In the genomic region with DNA sequence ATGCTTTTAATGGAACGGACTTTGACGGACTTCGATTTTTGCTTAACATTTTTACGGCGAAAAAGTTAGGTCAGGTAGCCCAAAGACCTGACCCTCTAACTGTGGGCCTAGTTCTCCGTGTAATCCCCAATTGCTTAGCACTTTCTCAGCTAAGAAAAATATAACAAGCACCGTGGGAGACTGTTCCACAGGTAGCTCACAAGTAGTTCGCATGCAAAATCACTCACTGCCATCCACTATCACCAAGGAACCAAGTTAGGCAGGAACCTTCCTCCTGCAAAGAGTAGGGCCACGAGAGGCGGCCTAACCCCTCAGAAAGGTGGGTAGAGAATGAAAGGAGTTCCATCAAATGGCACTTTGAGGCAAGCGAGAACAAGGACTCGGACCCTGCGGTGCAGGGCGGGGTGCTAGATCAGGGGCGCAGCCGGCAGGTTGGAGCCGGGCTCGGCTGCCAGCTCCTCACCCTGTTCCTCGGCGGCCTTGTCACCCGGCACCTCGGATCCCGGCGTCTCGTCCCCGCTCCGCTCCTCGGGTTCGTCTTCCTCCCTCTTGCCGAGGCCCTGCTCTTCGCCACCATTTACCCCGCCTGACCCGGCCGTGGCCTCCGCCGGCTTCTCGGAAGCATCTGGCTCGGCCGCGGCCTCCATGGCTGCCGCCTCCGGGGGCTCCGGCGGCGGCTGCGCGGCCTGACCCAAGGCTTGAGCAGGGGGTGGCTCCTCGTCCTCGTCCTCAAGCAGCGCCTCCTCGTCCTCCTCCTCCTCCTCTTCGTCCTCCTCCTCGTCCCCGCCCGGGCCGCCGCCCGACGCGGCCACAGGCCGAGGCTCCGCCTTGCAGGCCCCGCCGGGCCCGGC, we compare ENCODE assay signal across 8 cellular contexts. TPM values are rescaled to one million over a fixed set of nuclear protein-coding genes. Genes with fewer than 3 reads are reported as not detected.
DNase-seq lines count a peak whose midpoint lies in the region; ATAC-seq and TF ChIP-seq lines count a peak whose summit lies in the region.

No MANE protein-coding gene starts in this region.

- CTCF ChIA-PET in AG04449 (lab: Yijun Ruan, JAX): interaction anchor here (1.4 to 1.7 kb wide), 3 partner anchors 15 to 335 kb away, joined by 3 to 6 read pairs (median 5); no protein-coding TSS in a partner anchor

- H3K36me3 ChIP-seq in OCI-LY1 (ENCODE audit: insufficient read depth, low read length) (peaks cover 57% of the 10 kb centered on the region), ectodermal cell (ENCODE audit: control insufficient read depth, insufficient read depth, low read length) (peaks cover 34% of the 10 kb centered on the region), mucosa of rectum (ENCODE audit: control insufficient read depth in 2 of 2, insufficient read depth in 2 of 2, low read length in 2 of 2) (peaks cover 28 to 30% of the 10 kb centered on the region in 2 donors), uterus (no peaks in the 10 kb centered on the region)

- H3K27me3 ChIP-seq in OCI-LY1 (ENCODE audit: insufficient read depth, low read length) (no peaks in the 10 kb centered on the region), ectodermal cell (ENCODE audit: control insufficient read depth, insufficient read depth, low read length, poor library complexity, severe bottlenecking) (no peaks in the 10 kb centered on the region), mucosa of rectum (ENCODE audit: control insufficient read depth in 2 of 2, insufficient read depth in 2 of 2, low read length in 2 of 2) (no peaks in the 10 kb centered on the region), uterus (no peaks in the 10 kb centered on the region)

- H3K27ac ChIP-seq in OCI-LY1 (ENCODE audit: low read depth, low read length, poor library complexity, severe bottlenecking) (peak overlapping the region; percentile 95), ectodermal cell (ENCODE audit: insufficient read depth, low read depth, low read length, poor library complexity, severe bottlenecking) (peak overlapping the region; percentile 95), mucosa of rectum (ENCODE audit: low read depth in 2 of 2, low read length in 2 of 2) (peak overlapping the region; percentile 93), uterus (peak overlapping the region; percentile 87 to 92)

- H3K4me1 ChIP-seq in OCI-LY1 (ENCODE audit: insufficient read depth, low read length, severe bottlenecking) (peaks cover 26% of the 10 kb centered on the region), ectodermal cell (ENCODE audit: control insufficient read depth, insufficient read depth, low read length) (peaks cover 18% of the 10 kb centered on the region), mucosa of rectum (ENCODE audit: control insufficient read depth in 2 of 2, insufficient read depth in 2 of 2, low read length in 2 of 2) (peaks cover 29 to 31% of the 10 kb centered on the region in 2 donors), uterus (peaks cover 12 to 13% of the 10 kb centered on the region in 2 donors)

- no peak overlapping the region for H2AFZ ChIP-seq in OCI-LY1 (ENCODE audit: low read length)

- DNase-seq in AG04449 (ENCODE audit: low read depth, low spot score) (no peak), uterus (peak in 1 of 2 donors; percentile 40), HPDE6-E6E7 (ENCODE audit: extremely low spot score) (no peak)

- 0 to 1% methylated on average over 65 of the region's 65 CpGs for WGBS in ectodermal cell, 2 experiments

- H3F3A ChIP-seq in OCI-LY1 (ENCODE audit: insufficient read depth, low read length): no peaks in the 10 kb centered on the region

- H3K4me2 ChIP-seq in OCI-LY1 (ENCODE audit: low read length): peak overlapping the region; percentile 75

- ATAC-seq in GM19468 (IDR thresholded peaks at IDR 0.05; ENCODE audit: extremely low read depth, unreplicated experiment): peak; percentile 1
- no peak for ATAC-seq in GM21619 (IDR thresholded peaks at IDR 0.05; ENCODE audit: unreplicated experiment)

- peaks cover 51% of the 10 kb centered on the region for H3K79me2 ChIP-seq in OCI-LY1 (ENCODE audit: insufficient read depth, low read length)

- H3K9me3 ChIP-seq in OCI-LY1 (ENCODE audit: low read length) (no peaks in the 10 kb centered on the region), ectodermal cell (ENCODE audit: control insufficient read depth, low read length) (no peaks in the 10 kb centered on the region), mucosa of rectum (ENCODE audit: control insufficient read depth in 2 of 2, low read length in 2 of 2) (no peaks in the 10 kb centered on the region), uterus (no peaks in the 10 kb centered on the region)

- no peaks in the 10 kb centered on the region for H3K9me2 ChIP-seq in OCI-LY1 (ENCODE audit: low read depth, low read length)

- peak overlapping the region; percentile 94 for H3K4me3 ChIP-seq in AG04449 (ENCODE audit: low read depth, low read length)
- H3K4me3 ChIP-seq in OCI-LY1 (ENCODE audit: low read depth, low read length, poor library complexity, severe bottlenecking): peak overlapping the region; percentile 99
- peak overlapping the region; percentile 90 for H3K4me3 ChIP-seq in ectodermal cell (ENCODE audit: insufficient read depth, low read depth, low read length)
- peak overlapping the region; percentile 95 to 98 for H3K4me3 ChIP-seq in mucosa of rectum (ENCODE audit: low read length in 2 of 2)
- H3K4me3 ChIP-seq in uterus: peak overlapping the region; percentile 51 to 74

- intact Hi-C loops in uterus (cut with DNase I; ENCODE audit: low total_unique reads): no loop called here

- POLR2A ChIA-PET in AG04449 (lab: Yijun Ruan, JAX): interaction anchor here (0.7 to 2.5 kb wide), 10 partner anchors 9 to 1007 kb away, joined by 3 to 24 read pairs (median 6); a partner anchor contains a TSS

- H3K9ac ChIP-seq in OCI-LY1 (ENCODE audit: low read length): peak overlapping the region; percentile 82
- H3K9ac ChIP-seq in mucosa of rectum (ENCODE audit: low read depth in 1 of 2, low read length in 2 of 2): peak overlapping the region; percentile 81 to 89

- TF ChIP-seq POLR2A in uterus (IDR thresholded peaks at IDR 0.05): no peak

- H4K20me1 ChIP-seq in OCI-LY1 (ENCODE audit: insufficient read depth, low read length): no peaks in the 10 kb centered on the region; the same call in 1 of the 2 replicates

- TF ChIP-seq CTCF in AG04449 (IDR thresholded peaks at IDR 0.05; ENCODE audit: insufficient read depth, low read length, missing control alignments): no peak
- TF ChIP-seq CTCF in OCI-LY1 (IDR thresholded peaks at IDR 0.05; ENCODE audit: low read length): no peak
- no peak for TF ChIP-seq CTCF in uterus (IDR thresholded peaks at IDR 0.05)

RNA-seq across cellular contexts. Expression of a gene that starts 0.9 kb away (rescaled TPM):
- 65.0 TPM for polyA plus RNA-seq in ectodermal cell (2013, experiment 1 of 4)
- 70.0 TPM for polyA plus RNA-seq in ectodermal cell (2013, experiment 2 of 4)
- 47.4 TPM for polyA plus RNA-seq in ectodermal cell (2013, experiment 3 of 4)
- 50.8 TPM for polyA plus RNA-seq in ectodermal cell (2013, experiment 4 of 4)
- total RNA-seq in uterus: 10 to 100 TPM; 17.7 to 58.3 (median 21.3) TPM

RNA-seq across cellular contexts. Expression of a gene that starts 1.9 kb away (rescaled TPM):
- polyA plus RNA-seq in ectodermal cell (2013, experiment 1 of 4): 55.7 TPM
- 42.1 TPM for polyA plus RNA-seq in ectodermal cell (2013, experiment 2 of 4)
- 49.9 TPM for polyA plus RNA-seq in ectodermal cell (2013, experiment 3 of 4)
- polyA plus RNA-seq in ectodermal cell (2013, experiment 4 of 4): 52.5 TPM
- 10 to 100 TPM in 2 of 4 donors, 1 to 10 TPM in 2; 1.3 to 32.4 (median 16.3) TPM for total RNA-seq in uterus

RNA-seq across cellular contexts. Expression of a gene that starts 18.9 kb away (rescaled TPM):
- 5.8 TPM for polyA plus RNA-seq in ectodermal cell (2013, experiment 1 of 4)
- polyA plus RNA-seq in ectodermal cell (2013, experiment 2 of 4): 4.2 TPM
- 6.1 TPM for polyA plus RNA-seq in ectodermal cell (2013, experiment 3 of 4)
- 4.6 TPM for polyA plus RNA-seq in ectodermal cell (2013, experiment 4 of 4)
- total RNA-seq in uterus: under 1 TPM in 1 of 4 donors, not detected in 3; 0.52 TPM

RNA-seq across cellular contexts. Expression of a gene that starts 19.2 kb away (rescaled TPM):
- 65.6 TPM for polyA plus RNA-seq in ectodermal cell (2013, experiment 1 of 4)
- 78.7 TPM for polyA plus RNA-seq in ectodermal cell (2013, experiment 2 of 4)
- 80.1 TPM for polyA plus RNA-seq in ectodermal cell (2013, experiment 3 of 4)
- 97.6 TPM for polyA plus RNA-seq in ectodermal cell (2013, experiment 4 of 4)
- total RNA-seq in uterus: 10 to 100 TPM; 24.1 to 46.7 (median 34.4) TPM

RNA-seq across cellular contexts. Expression of a gene that starts 27.6 kb away (rescaled TPM):
- 15.6 TPM for polyA plus RNA-seq in ectodermal cell (2013, experiment 1 of 4)
- 11.4 TPM for polyA plus RNA-seq in ectodermal cell (2013, experiment 2 of 4)
- polyA plus RNA-seq in ectodermal cell (2013, experiment 3 of 4): 11.0 TPM
- polyA plus RNA-seq in ectodermal cell (2013, experiment 4 of 4): 13.9 TPM
- total RNA-seq in uterus: 10 to 100 TPM in 3 of 4 donors, under 1 TPM in 1; 0.59 to 28.9 (median 18.3) TPM
